Comparison of ENCODE assay signal across 2 cellular contexts in the genomic region with DNA sequence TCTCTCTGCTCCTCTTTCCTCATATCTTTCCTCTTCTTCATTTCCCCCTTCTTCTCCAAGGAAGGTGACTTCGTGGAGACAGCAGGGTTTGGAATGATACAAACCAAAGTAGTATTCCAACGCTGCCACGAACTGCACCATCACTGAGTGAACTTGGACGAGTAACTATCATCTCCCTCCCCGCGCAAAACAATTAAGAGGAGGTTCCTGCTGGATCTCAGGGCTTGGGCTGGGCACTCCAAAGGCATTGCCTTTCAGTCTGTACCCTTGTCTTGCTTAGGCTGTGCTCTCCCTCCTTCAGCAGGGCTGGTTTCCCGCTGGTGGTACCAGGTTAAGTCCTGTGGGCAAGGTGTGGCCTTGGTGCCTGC.
TF ChIP-seq lines count a peak whose summit lies in the region.

No MANE protein-coding gene starts in this region.

TF ChIP-seq in SK-N-SH, 30 proteins besides CTCF, POLR2A, EP300 and RAD21:
- TF ChIP-seq, protein P1, sequence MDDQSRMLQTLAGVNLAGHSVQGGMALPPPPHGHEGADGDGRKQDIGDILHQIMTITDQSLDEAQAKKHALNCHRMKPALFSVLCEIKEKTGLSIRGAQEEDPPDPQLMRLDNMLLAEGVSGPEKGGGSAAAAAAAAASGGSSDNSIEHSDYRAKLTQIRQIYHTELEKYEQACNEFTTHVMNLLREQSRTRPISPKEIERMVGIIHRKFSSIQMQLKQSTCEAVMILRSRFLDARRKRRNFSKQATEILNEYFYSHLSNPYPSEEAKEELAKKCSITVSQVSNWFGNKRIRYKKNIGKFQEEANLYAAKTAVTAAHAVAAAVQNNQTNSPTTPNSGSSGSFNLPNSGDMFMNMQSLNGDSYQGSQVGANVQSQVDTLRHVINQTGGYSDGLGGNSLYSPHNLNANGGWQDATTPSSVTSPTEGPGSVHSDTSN (IDR thresholded peaks at IDR 0.05), result no peak
- TF ChIP-seq NRF1 (IDR thresholded peaks at IDR 0.05; ENCODE audit: low read depth, low read length) (no peak), GABPA (IDR thresholded peaks at IDR 0.05; ENCODE audit: low read depth) (no peak), RFX5 (IDR thresholded peaks at IDR 0.05; ENCODE audit: low read length) (no peak), MXI1 (IDR thresholded peaks at IDR 0.05; ENCODE audit: low read depth, low read length) (no peak), TCF12 (IDR thresholded peaks at IDR 0.05) (no peak), MEF2A (IDR thresholded peaks at IDR 0.05; ENCODE audit: borderline replicate concordance, low read depth) (no peak), SMC3 (IDR thresholded peaks at IDR 0.05; ENCODE audit: low read depth, low read length) (no peak), EZH2phosphoT487 (IDR thresholded peaks at IDR 0.05; ENCODE audit: borderline replicate concordance, low read depth) (no peak), CHD2 (IDR thresholded peaks at IDR 0.05; ENCODE audit: low read length, partially characterized antibody) (no peak), FOXJ3 (CRISPR knock-in tag; IDR thresholded peaks at IDR 0.05) (no peak)
- TF ChIP-seq, protein P2, sequence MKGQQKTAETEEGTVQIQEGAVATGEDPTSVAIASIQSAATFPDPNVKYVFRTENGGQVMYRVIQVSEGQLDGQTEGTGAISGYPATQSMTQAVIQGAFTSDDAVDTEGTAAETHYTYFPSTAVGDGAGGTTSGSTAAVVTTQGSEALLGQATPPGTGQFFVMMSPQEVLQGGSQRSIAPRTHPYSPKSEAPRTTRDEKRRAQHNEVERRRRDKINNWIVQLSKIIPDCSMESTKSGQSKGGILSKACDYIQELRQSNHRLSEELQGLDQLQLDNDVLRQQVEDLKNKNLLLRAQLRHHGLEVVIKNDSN (IDR thresholded peaks at IDR 0.05; ENCODE audit: borderline replicate concordance, low read depth), result no peak
- TF ChIP-seq, protein P3, sequence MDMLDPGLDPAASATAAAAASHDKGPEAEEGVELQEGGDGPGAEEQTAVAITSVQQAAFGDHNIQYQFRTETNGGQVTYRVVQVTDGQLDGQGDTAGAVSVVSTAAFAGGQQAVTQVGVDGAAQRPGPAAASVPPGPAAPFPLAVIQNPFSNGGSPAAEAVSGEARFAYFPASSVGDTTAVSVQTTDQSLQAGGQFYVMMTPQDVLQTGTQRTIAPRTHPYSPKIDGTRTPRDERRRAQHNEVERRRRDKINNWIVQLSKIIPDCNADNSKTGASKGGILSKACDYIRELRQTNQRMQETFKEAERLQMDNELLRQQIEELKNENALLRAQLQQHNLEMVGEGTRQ (IDR thresholded peaks at IDR 0.05; ENCODE audit: borderline replicate concordance, low read depth, low read length), result no peak
- TF ChIP-seq, protein P4, sequence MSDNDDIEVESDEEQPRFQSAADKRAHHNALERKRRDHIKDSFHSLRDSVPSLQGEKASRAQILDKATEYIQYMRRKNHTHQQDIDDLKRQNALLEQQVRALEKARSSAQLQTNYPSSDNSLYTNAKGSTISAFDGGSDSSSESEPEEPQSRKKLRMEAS (IDR thresholded peaks at IDR 0.05; ENCODE audit: low read depth), result no peak
- TF ChIP-seq, protein P5, sequence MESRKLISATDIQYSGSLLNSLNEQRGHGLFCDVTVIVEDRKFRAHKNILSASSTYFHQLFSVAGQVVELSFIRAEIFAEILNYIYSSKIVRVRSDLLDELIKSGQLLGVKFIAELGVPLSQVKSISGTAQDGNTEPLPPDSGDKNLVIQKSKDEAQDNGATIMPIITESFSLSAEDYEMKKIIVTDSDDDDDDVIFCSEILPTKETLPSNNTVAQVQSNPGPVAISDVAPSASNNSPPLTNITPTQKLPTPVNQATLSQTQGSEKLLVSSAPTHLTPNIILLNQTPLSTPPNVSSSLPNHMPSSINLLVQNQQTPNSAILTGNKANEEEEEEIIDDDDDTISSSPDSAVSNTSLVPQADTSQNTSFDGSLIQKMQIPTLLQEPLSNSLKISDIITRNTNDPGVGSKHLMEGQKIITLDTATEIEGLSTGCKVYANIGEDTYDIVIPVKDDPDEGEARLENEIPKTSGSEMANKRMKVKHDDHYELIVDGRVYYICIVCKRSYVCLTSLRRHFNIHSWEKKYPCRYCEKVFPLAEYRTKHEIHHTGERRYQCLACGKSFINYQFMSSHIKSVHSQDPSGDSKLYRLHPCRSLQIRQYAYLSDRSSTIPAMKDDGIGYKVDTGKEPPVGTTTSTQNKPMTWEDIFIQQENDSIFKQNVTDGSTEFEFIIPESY (IDR thresholded peaks at IDR 0.05; ENCODE audit: borderline replicate concordance, low read depth), result no peak

TF ChIP-seq in SK-N-SH treated with all-trans-retinoic acid at 6 μM for 48 hours, 23 proteins besides CTCF, POLR2A, EP300 and RAD21:
- TF ChIP-seq PPARA (CRISPR knock-in tag; IDR thresholded peaks at IDR 0.05; ENCODE audit: borderline replicate concordance), result no peak
- no peak for TF ChIP-seq OSR1 (CRISPR knock-in tag; IDR thresholded peaks at IDR 0.05)
- TF ChIP-seq, protein P6, sequence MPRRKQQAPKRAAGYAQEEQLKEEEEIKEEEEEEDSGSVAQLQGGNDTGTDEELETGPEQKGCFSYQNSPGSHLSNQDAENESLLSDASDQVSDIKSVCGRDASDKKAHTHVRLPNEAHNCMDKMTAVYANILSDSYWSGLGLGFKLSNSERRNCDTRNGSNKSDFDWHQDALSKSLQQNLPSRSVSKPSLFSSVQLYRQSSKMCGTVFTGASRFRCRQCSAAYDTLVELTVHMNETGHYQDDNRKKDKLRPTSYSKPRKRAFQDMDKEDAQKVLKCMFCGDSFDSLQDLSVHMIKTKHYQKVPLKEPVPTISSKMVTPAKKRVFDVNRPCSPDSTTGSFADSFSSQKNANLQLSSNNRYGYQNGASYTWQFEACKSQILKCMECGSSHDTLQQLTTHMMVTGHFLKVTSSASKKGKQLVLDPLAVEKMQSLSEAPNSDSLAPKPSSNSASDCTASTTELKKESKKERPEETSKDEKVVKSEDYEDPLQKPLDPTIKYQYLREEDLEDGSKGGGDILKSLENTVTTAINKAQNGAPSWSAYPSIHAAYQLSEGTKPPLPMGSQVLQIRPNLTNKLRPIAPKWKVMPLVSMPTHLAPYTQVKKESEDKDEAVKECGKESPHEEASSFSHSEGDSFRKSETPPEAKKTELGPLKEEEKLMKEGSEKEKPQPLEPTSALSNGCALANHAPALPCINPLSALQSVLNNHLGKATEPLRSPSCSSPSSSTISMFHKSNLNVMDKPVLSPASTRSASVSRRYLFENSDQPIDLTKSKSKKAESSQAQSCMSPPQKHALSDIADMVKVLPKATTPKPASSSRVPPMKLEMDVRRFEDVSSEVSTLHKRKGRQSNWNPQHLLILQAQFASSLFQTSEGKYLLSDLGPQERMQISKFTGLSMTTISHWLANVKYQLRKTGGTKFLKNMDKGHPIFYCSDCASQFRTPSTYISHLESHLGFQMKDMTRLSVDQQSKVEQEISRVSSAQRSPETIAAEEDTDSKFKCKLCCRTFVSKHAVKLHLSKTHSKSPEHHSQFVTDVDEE (CRISPR knock-in tag; IDR thresholded peaks at IDR 0.05), result no peak
- TF ChIP-seq, protein P7, sequence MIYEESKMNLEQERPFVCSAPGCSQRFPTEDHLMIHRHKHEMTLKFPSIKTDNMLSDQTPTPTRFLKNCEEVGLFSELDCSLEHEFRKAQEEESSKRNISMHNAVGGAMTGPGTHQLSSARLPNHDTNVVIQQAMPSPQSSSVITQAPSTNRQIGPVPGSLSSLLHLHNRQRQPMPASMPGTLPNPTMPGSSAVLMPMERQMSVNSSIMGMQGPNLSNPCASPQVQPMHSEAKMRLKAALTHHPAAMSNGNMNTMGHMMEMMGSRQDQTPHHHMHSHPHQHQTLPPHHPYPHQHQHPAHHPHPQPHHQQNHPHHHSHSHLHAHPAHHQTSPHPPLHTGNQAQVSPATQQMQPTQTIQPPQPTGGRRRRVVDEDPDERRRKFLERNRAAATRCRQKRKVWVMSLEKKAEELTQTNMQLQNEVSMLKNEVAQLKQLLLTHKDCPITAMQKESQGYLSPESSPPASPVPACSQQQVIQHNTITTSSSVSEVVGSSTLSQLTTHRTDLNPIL (CRISPR knock-in tag; IDR thresholded peaks at IDR 0.05; ENCODE audit: low read depth), result no peak
- TF ChIP-seq, protein P8, sequence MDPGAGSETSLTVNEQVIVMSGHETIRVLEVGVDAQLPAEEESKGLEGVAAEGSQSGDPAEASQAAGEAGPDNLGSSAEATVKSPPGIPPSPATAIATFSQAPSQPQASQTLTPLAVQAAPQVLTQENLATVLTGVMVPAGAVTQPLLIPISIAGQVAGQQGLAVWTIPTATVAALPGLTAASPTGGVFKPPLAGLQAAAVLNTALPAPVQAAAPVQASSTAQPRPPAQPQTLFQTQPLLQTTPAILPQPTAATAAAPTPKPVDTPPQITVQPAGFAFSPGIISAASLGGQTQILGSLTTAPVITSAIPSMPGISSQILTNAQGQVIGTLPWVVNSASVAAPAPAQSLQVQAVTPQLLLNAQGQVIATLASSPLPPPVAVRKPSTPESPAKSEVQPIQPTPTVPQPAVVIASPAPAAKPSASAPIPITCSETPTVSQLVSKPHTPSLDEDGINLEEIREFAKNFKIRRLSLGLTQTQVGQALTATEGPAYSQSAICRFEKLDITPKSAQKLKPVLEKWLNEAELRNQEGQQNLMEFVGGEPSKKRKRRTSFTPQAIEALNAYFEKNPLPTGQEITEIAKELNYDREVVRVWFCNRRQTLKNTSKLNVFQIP (CRISPR knock-in tag; IDR thresholded peaks at IDR 0.05; ENCODE audit: borderline replicate concordance, low read depth), result no peak
- TF ChIP-seq, protein P9, sequence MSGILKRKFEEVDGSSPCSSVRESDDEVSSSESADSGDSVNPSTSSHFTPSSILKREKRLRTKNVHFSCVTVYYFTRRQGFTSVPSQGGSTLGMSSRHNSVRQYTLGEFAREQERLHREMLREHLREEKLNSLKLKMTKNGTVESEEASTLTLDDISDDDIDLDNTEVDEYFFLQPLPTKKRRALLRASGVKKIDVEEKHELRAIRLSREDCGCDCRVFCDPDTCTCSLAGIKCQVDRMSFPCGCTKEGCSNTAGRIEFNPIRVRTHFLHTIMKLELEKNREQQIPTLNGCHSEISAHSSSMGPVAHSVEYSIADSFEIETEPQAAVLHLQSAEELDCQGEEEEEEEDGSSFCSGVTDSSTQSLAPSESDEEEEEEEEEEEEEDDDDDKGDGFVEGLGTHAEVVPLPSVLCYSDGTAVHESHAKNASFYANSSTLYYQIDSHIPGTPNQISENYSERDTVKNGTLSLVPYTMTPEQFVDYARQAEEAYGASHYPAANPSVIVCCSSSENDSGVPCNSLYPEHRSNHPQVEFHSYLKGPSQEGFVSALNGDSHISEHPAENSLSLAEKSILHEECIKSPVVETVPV (CRISPR knock-in tag; IDR thresholded peaks at IDR 0.05), result no peak
- TF ChIP-seq ZC3H10 (CRISPR knock-in tag; IDR thresholded peaks at IDR 0.05), result no peak
- no peak for TF ChIP-seq BACH2 (CRISPR knock-in tag; IDR thresholded peaks at IDR 0.05; ENCODE audit: borderline replicate concordance)
